ENCODE assay signal across 15 cellular contexts in genomic region chr2:44934521-44934961, GRCh38. TPM values are rescaled to one million over a fixed set of nuclear protein-coding genes. Genes with fewer than 3 reads are reported as not detected.
DNase-seq lines count a peak whose midpoint lies in the region; ATAC-seq and TF ChIP-seq lines count a peak whose summit lies in the region.
"Had no signal": no experiment of that assay in that cellular context is flagged by ENCODE, and none has a peak within 500 bp of the region (broad histone marks: within the 10 kb centered on the region; RNA-seq: fewer than 3 reads in every experiment).

No MANE protein-coding gene starts in this region.

- no peak overlapping the region for H3K27ac ChIP-seq in BLaER1
- H3K27ac ChIP-seq in RWPE2 (ENCODE audit: poor library complexity, severe bottlenecking), result no peak overlapping the region
- H3K27ac ChIP-seq in CD4-positive, alpha-beta T cell (ENCODE audit: low read depth, low read length), result no peak overlapping the region
- H3K27ac ChIP-seq: skin epidermis had no signal

- H3K27me3 Mint-ChIP-seq in memory B cell, result peaks cover 32% of the 10 kb centered on the region
- peaks cover 69% of the 10 kb centered on the region for H3K27me3 Mint-ChIP-seq in CD4-positive, alpha-beta T cell

- peaks cover 12% of the 10 kb centered on the region for H3K4me1 Mint-ChIP-seq in memory B cell
- peaks cover 29% of the 10 kb centered on the region for H3K4me1 Mint-ChIP-seq in CD4-positive, alpha-beta T cell (ENCODE audit: low read depth)

- H3K9me3 ChIP-seq in BLaER1 (peaks cover 38% of the 10 kb centered on the region), RWPE2 (ENCODE audit: severe bottlenecking) (no peaks in the 10 kb centered on the region)
- no peaks in the 10 kb centered on the region for H3K9me3 ChIP-seq in CD4-positive, alpha-beta T cell (ENCODE audit: control insufficient read depth, low read length)

- H3K9ac ChIP-seq in BLaER1, result no peak overlapping the region

- H3K9me3 Mint-ChIP-seq in memory B cell, result no peaks in the 10 kb centered on the region
- H3K9me3 Mint-ChIP-seq in CD4-positive, alpha-beta T cell, result no peaks in the 10 kb centered on the region
- H3K9me3 Mint-ChIP-seq: activated T-helper 1 cell treated with anti-CD3 and anti-CD28 coated beads, Interleukin-12 subunit alpha, Interleukin-12 subunit beta, Interleukin-2, Interleukin-4 antibody, amounts not matched to agents 30 ng/mL and 10 ng/mL and 1 ng/mL, durations not matched to agents 14 hours and 24 hours and 36 hours had no signal

- POLR2A ChIA-PET in CD4-positive, alpha-beta T cell (lab: Charles Lee), result no interaction called here

- no peaks in the 10 kb centered on the region for H3K36me3 ChIP-seq in BLaER1
- no peaks in the 10 kb centered on the region for H3K36me3 ChIP-seq in RWPE2 (ENCODE audit: low read depth)

- TF ChIP-seq CTCF in GM10266 (IDR thresholded peaks at IDR 0.05; ENCODE audit: control insufficient read depth, insufficient read depth, low read depth, missing control alignments), result no peak
- no peak for TF ChIP-seq CTCF in RWPE2 (IDR thresholded peaks at IDR 0.05; ENCODE audit: poor library complexity, severe bottlenecking)
- no peak for TF ChIP-seq CTCF in CD4-positive, alpha-beta T cell (IDR thresholded peaks at IDR 0.05)

- ATAC-seq in RWPE2 (ENCODE audit: low read depth), result no peak
- ATAC-seq in memory B cell (ENCODE audit: low read depth), result no peak
- ATAC-seq in CD4-positive, alpha-beta T cell (ENCODE audit: poor library complexity), result no peak

- DNase-seq in GM10266 (ENCODE audit: extremely low spot score) (peak; percentile 22), RWPE2 (ENCODE audit: low spot score) (peak; percentile 27), memory B cell (ENCODE audit: low spot score in 2 of 2) (no peak), HuH-7 (ENCODE audit: low spot score) (no peak), cerebellar cortex (ENCODE audit: low spot score) (no peak)
- DNase-seq in CD4-positive, alpha-beta T cell, result no peak
- DNase-seq in stimulated activated CD4-positive, alpha-beta T cell treated with anti-CD3 and anti-CD28 coated beads, Interleukin-2, amount 100 ng/mL, for 48 hours, result no peak
- DNase-seq: cerebellar nuclear complex, KG1, NCI-H526 treated with DMSO at 0.1 percent for 48 hours, T1000 had no signal

- H3K4me1 ChIP-seq in BLaER1 (peaks cover 23% of the 10 kb centered on the region; the same call in 1 of the 2 replicates), RWPE2 (ENCODE audit: insufficient read depth, poor library complexity, severe bottlenecking) (no peaks in the 10 kb centered on the region)

- no peaks in the 10 kb centered on the region for H3K36me3 Mint-ChIP-seq in memory B cell
- H3K36me3 Mint-ChIP-seq in CD4-positive, alpha-beta T cell (ENCODE audit: low read depth), result no peaks in the 10 kb centered on the region

- no peak overlapping the region for H3K27ac Mint-ChIP-seq in memory B cell
- H3K27ac Mint-ChIP-seq in CD4-positive, alpha-beta T cell, result no peak overlapping the region
- H3K27ac Mint-ChIP-seq: activated T-helper 1 cell treated with anti-CD3 and anti-CD28 coated beads, Interleukin-12 subunit alpha, Interleukin-12 subunit beta, Interleukin-2, Interleukin-4 antibody, amounts not matched to agents 30 ng/mL and 10 ng/mL and 1 ng/mL, durations not matched to agents 14 hours and 24 hours and 36 hours had no signal

- H3K4me2 ChIP-seq in BLaER1, result peak overlapping the region; percentile 67

- H3K27me3 ChIP-seq in BLaER1 (peaks cover 100% of the 10 kb centered on the region), RWPE2 (ENCODE audit: insufficient read depth, poor library complexity, severe bottlenecking) (peaks cover 100% of the 10 kb centered on the region)
- peaks cover 94% of the 10 kb centered on the region for H3K27me3 ChIP-seq in CD4-positive, alpha-beta T cell (ENCODE audit: control insufficient read depth, insufficient read depth, low read length)

- CTCF ChIA-PET in CD4-positive, alpha-beta T cell (lab: Charles Lee), result no interaction called here

- intact Hi-C loops in CD4-positive, alpha-beta T cell (cut with DNase I, micrococcal nuclease), result no loop called here

- H4K20me1 ChIP-seq in BLaER1, result peaks cover 92% of the 10 kb centered on the region

- H3K4me3 Mint-ChIP-seq in memory B cell, result peak overlapping the region; percentile 14
- no peak overlapping the region for H3K4me3 Mint-ChIP-seq in CD4-positive, alpha-beta T cell
- H3K4me3 Mint-ChIP-seq: activated T-helper 1 cell treated with anti-CD3 and anti-CD28 coated beads, Interleukin-12 subunit alpha, Interleukin-12 subunit beta, Interleukin-2, Interleukin-4 antibody, amounts not matched to agents 30 ng/mL and 10 ng/mL and 1 ng/mL, durations not matched to agents 14 hours and 24 hours and 36 hours had no signal

- H3K4me3 ChIP-seq in BLaER1, result peak overlapping the region; percentile 50; the same call in 1 of the 2 replicates
- H3K4me3 ChIP-seq in RWPE2 (ENCODE audit: severe bottlenecking), result peak overlapping the region; percentile 7
- H3K4me3 ChIP-seq: lung, skin epidermis had no signal

RNA-seq across cellular contexts. Expression of gene SIX3, which starts 7.0 kb away (rescaled TPM):
- total RNA-seq in CD4-positive, alpha-beta T cell, result not detected
- total RNA-seq: activated T-helper 1 cell treated with anti-CD3 and anti-CD28 coated beads, Interleukin-12 subunit alpha, Interleukin-12 subunit beta, Interleukin-2, Interleukin-4 antibody, amounts not matched to agents 30 ng/mL and 10 ng/mL and 1 ng/mL, durations not matched to agents 14 hours and 24 hours and 36 hours had no signal

Comparison
In these comparisons a context has a peak if more than half of its experiments do, and no peak if none do; other contexts are left out.
1. DNase-seq: peak in GM10266 (single experiment) and RWPE2 (single experiment); none in memory B cell (0 of 2), HuH-7 (single experiment), CD4-positive, alpha-beta T cell (0 of 10), stimulated activated CD4-positive, alpha-beta T cell treated with anti-CD3 and anti-CD28 coated beads, Interleukin-2, amount 100 ng/mL, for 48 hours (0 of 2) and cerebellar cortex (single experiment).